18 cellular contexts compared by ENCODE assay signal in genomic region chr17:5373112-5373511, GRCh38. TPM values are rescaled to one million over a fixed set of nuclear protein-coding genes. Genes with fewer than 3 reads are reported as not detected.
DNase-seq lines count a peak whose midpoint lies in the region; ATAC-seq and TF ChIP-seq lines count a peak whose summit lies in the region.
"Had no signal": no experiment of that assay in that cellular context is flagged by ENCODE, and none has a peak within 500 bp of the region (broad histone marks: within the 10 kb centered on the region; RNA-seq: fewer than 3 reads in every experiment).

No MANE protein-coding gene starts in this region.

- POLR2A ChIA-PET in HEK293 (lab: Yijun Ruan, JAX): no interaction called here

- no peaks in the 10 kb centered on the region for H3K9me3 Mint-ChIP-seq in activated T-cell treated with anti-CD3 and anti-CD28 coated beads, Interleukin-2, amount 50 U/mL, for 72 hours
- no peaks in the 10 kb centered on the region for H3K9me3 Mint-ChIP-seq in stimulated activated naive B cell treated with anti-CD40 and anti-IgM and Interleukin-4, amounts not matched to agents 10 μg/mL and 1 μg/mL and 100 μg/mL, for 72 hours
- H3K9me3 Mint-ChIP-seq: nephron progenitor cell; T-helper 2 cell treated with Interferon-gamma antibody and Interleukin-4, amounts not matched to agents 5 μg/mL and 100 μg/mL, for 36 hours had no signal

- no peaks in the 10 kb centered on the region for H3K27me3 Mint-ChIP-seq in activated T-cell treated with anti-CD3 and anti-CD28 coated beads, Interleukin-2, amount 50 U/mL, for 72 hours (ENCODE audit: low read depth)
- H3K27me3 Mint-ChIP-seq in stimulated activated naive B cell treated with anti-CD40 and anti-IgM and Interleukin-4, amounts not matched to agents 10 μg/mL and 1 μg/mL and 100 μg/mL, for 72 hours: no peaks in the 10 kb centered on the region

- DNase-seq in activated T-cell treated with anti-CD3 and anti-CD28 coated beads, Interleukin-2, amount 50 U/mL, for 72 hours: no peak
- DNase-seq in activated T-cell treated with anti-CD3 and anti-CD28 coated beads for 4 hours: no peak
- DNase-seq in stimulated activated naive B cell treated with anti-CD40 and anti-IgM and Interleukin-4, amounts not matched to agents 10 μg/mL and 1 μg/mL and 100 μg/mL, for 72 hours: no peak
- DNase-seq in foreskin fibroblast: no peak
- DNase-seq: ACHN; activated T-cell treated with anti-CD3 and anti-CD28 coated beads, Interleukin-2, amount 50 U/mL, for 1 hour; heart right ventricle; IMR-90; mesendoderm; NCI-H1048; nephron progenitor cell; SIG-M5 had no signal

- no peak overlapping the region for H3K27ac ChIP-seq in HEK293 (ENCODE audit: extremely low read depth, low read depth, low read length)
- H3K27ac ChIP-seq in VCaP: peak overlapping the region; percentile 65
- H3K27ac ChIP-seq: heart right ventricle, vagina had no signal

- peaks cover 84 to 92% of the 10 kb centered on the region in 2 experiments for H3K36me3 ChIP-seq in HEK293 (ENCODE audit: control insufficient read depth in 2 of 2, insufficient read depth in 1 of 2, low read length in 2 of 2)

- TF ChIP-seq CTCF in HEK293 (tag by site-specific recombination; IDR thresholded peaks at IDR 0.05) (no peak), VCaP (conservative IDR thresholded peaks at IDR 0.05) (no peak), foreskin fibroblast (IDR thresholded peaks at IDR 0.05; ENCODE audit: low read depth, low read length) (no peak)

- H3K27ac Mint-ChIP-seq in activated T-cell treated with anti-CD3 and anti-CD28 coated beads, Interleukin-2, amount 50 U/mL, for 72 hours: peak overlapping the region; percentile 84
- peak overlapping the region; percentile 27 for H3K27ac Mint-ChIP-seq in stimulated activated naive B cell treated with anti-CD40 and anti-IgM and Interleukin-4, amounts not matched to agents 10 μg/mL and 1 μg/mL and 100 μg/mL, for 72 hours
- H3K27ac Mint-ChIP-seq: T-helper 2 cell treated with Interferon-gamma antibody and Interleukin-4, amounts not matched to agents 5 μg/mL and 100 μg/mL, for 36 hours had no signal

- no peak for ATAC-seq in activated T-cell treated with anti-CD3 and anti-CD28 coated beads, Interleukin-2, amount 50 U/mL, for 72 hours (replicated peaks in 1 of 2)
- ATAC-seq in stimulated activated naive B cell treated with anti-CD40 and anti-IgM and Interleukin-4, amounts not matched to agents 10 μg/mL and 1 μg/mL and 100 μg/mL, for 72 hours (replicated peaks): peak; percentile 5 to 85
- no peak for ATAC-seq in HG03039 (IDR thresholded peaks at IDR 0.05; ENCODE audit: unreplicated experiment)
- ATAC-seq in GM21360 (IDR thresholded peaks at IDR 0.05; ENCODE audit: unreplicated experiment): no peak
- ATAC-seq: heart right ventricle had no signal

- H3K4me3 Mint-ChIP-seq in activated T-cell treated with anti-CD3 and anti-CD28 coated beads, Interleukin-2, amount 50 U/mL, for 72 hours: no peak overlapping the region
- no peak overlapping the region for H3K4me3 Mint-ChIP-seq in stimulated activated naive B cell treated with anti-CD40 and anti-IgM and Interleukin-4, amounts not matched to agents 10 μg/mL and 1 μg/mL and 100 μg/mL, for 72 hours
- H3K4me3 Mint-ChIP-seq: nephron progenitor cell; T-helper 2 cell treated with Interferon-gamma antibody and Interleukin-4, amounts not matched to agents 5 μg/mL and 100 μg/mL, for 36 hours had no signal

- H3K4me1 Mint-ChIP-seq in activated T-cell treated with anti-CD3 and anti-CD28 coated beads, Interleukin-2, amount 50 U/mL, for 72 hours (ENCODE audit: low read depth): no peaks in the 10 kb centered on the region
- no peaks in the 10 kb centered on the region for H3K4me1 Mint-ChIP-seq in stimulated activated naive B cell treated with anti-CD40 and anti-IgM and Interleukin-4, amounts not matched to agents 10 μg/mL and 1 μg/mL and 100 μg/mL, for 72 hours
- H3K4me1 Mint-ChIP-seq: nephron progenitor cell had no signal

- no peaks in the 10 kb centered on the region for H3K9me3 ChIP-seq in HEK293 (ENCODE audit: control insufficient read depth, insufficient read depth, low read depth, low read length)
- H3K9me3 ChIP-seq: heart right ventricle, vagina had no signal

- H3K4me1 ChIP-seq in HEK293 (ENCODE audit: control insufficient read depth, insufficient read depth, low read length): no peaks in the 10 kb centered on the region; the same call in 1 of the 2 replicates
- H3K4me1 ChIP-seq: heart right ventricle, vagina had no signal

- CTCF ChIA-PET in HEK293 (lab: Yijun Ruan, JAX): interaction anchor here (1.0 kb wide), 1 partner anchor 14 kb away, joined by 3 read pairs; no protein-coding TSS in a partner anchor

- peaks cover 9 to 24% of the 10 kb centered on the region in 2 donors for H3K36me3 Mint-ChIP-seq in activated T-cell treated with anti-CD3 and anti-CD28 coated beads, Interleukin-2, amount 50 U/mL, for 72 hours (ENCODE audit: insufficient read depth in 2 of 2)
- peaks cover 28 to 57% of the 10 kb centered on the region in 2 donors for H3K36me3 Mint-ChIP-seq in stimulated activated naive B cell treated with anti-CD40 and anti-IgM and Interleukin-4, amounts not matched to agents 10 μg/mL and 1 μg/mL and 100 μg/mL, for 72 hours

- no peak overlapping the region for H3K4me3 ChIP-seq in HEK293 (ENCODE audit: low read depth, low read length)
- no peak overlapping the region for H3K4me3 ChIP-seq in foreskin fibroblast (ENCODE audit: low read depth in 1 of 2, low read length in 2 of 2)
- H3K4me3 ChIP-seq: heart right ventricle, vagina had no signal

TF ChIP-seq in HEK293, 187 proteins besides CTCF, POLR2A, EP300 and RAD21:
- TF ChIP-seq ZBTB17 (tag by site-specific recombination; IDR thresholded peaks at IDR 0.05) (peak; percentile 77), MYNN (tag by site-specific recombination; IDR thresholded peaks at IDR 0.05; ENCODE audit: borderline replicate concordance) (no peak), TRIM28 (IDR thresholded peaks at IDR 0.05; ENCODE audit: borderline replicate concordance, low read length) (no peak), ZNF239 (tag by site-specific recombination; IDR thresholded peaks at IDR 0.05) (no peak), ZNF518A (tag by site-specific recombination; conservative IDR thresholded peaks at IDR 0.05; ENCODE audit: low read depth) (no peak)
TF ChIP-seq in HEK293: peak in this region for 1.

RNA-seq across cellular contexts. Expression of gene NUP88, which starts 46.4 kb away (rescaled TPM):
- 100 to 1,000 TPM in 1 of 2 donors, 10 to 100 TPM in 1; 97.4 to 103 TPM for total RNA-seq in activated T-cell treated with anti-CD3 and anti-CD28 coated beads, Interleukin-2, amount 50 U/mL, for 72 hours

RNA-seq across cellular contexts. Expression of gene RPAIN, which starts 46.9 kb away (rescaled TPM):
- 10 to 100 TPM; 62.6 to 65.0 TPM for total RNA-seq in activated T-cell treated with anti-CD3 and anti-CD28 coated beads, Interleukin-2, amount 50 U/mL, for 72 hours

Comparison
In these comparisons a context has a peak if more than half of its experiments do, and no peak if none do; other contexts are left out.
1. ATAC-seq: peak in stimulated activated naive B cell treated with anti-CD40 and anti-IgM and Interleukin-4, amounts not matched to agents 10 μg/mL and 1 μg/mL and 100 μg/mL, for 72 hours (2 of 2); none in activated T-cell treated with anti-CD3 and anti-CD28 coated beads, Interleukin-2, amount 50 U/mL, for 72 hours (0 of 2), HG03039 (single experiment) and GM21360 (single experiment).